1 cellular context compared by ENCODE assay signal in the genomic region with DNA sequence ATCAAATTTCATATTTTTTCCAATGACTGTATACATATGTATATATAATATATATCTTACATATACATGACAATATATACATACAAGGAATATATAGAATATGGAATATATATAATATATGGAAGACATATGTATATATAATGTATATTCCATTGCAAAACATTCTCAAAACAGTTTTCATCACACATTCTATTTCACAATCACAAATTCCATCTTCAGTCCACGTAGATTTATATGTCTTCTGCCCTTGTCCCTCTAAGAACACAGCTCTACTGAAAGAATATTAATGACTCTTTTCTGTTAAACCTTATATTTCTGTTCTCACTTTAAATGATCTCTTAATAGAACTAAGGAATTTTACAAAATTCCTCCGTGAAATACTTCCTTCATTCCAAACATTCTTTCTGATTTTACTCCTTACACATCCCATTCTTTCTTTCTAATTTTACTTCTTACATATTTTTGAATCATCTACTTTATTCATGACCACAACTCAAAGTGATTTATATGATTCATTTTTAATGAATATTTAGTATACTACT.
TF ChIP-seq lines count a peak whose summit lies in the region.

No MANE protein-coding gene starts in this region.

TF ChIP-seq in GM23338, 12 proteins besides CTCF, POLR2A, EP300 and RAD21 (continued from another document):
- TF ChIP-seq, protein P1, sequence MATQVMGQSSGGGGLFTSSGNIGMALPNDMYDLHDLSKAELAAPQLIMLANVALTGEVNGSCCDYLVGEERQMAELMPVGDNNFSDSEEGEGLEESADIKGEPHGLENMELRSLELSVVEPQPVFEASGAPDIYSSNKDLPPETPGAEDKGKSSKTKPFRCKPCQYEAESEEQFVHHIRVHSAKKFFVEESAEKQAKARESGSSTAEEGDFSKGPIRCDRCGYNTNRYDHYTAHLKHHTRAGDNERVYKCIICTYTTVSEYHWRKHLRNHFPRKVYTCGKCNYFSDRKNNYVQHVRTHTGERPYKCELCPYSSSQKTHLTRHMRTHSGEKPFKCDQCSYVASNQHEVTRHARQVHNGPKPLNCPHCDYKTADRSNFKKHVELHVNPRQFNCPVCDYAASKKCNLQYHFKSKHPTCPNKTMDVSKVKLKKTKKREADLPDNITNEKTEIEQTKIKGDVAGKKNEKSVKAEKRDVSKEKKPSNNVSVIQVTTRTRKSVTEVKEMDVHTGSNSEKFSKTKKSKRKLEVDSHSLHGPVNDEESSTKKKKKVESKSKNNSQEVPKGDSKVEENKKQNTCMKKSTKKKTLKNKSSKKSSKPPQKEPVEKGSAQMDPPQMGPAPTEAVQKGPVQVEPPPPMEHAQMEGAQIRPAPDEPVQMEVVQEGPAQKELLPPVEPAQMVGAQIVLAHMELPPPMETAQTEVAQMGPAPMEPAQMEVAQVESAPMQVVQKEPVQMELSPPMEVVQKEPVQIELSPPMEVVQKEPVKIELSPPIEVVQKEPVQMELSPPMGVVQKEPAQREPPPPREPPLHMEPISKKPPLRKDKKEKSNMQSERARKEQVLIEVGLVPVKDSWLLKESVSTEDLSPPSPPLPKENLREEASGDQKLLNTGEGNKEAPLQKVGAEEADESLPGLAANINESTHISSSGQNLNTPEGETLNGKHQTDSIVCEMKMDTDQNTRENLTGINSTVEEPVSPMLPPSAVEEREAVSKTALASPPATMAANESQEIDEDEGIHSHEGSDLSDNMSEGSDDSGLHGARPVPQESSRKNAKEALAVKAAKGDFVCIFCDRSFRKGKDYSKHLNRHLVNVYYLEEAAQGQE (IDR thresholded peaks at IDR 0.05; ENCODE audit: unreplicated experiment) = no peak
- no peak for TF ChIP-seq CREB1 (CRISPR knock-in tag; IDR thresholded peaks at IDR 0.05; ENCODE audit: low read depth)
